12 cellular contexts compared by ENCODE assay signal in the genomic region with DNA sequence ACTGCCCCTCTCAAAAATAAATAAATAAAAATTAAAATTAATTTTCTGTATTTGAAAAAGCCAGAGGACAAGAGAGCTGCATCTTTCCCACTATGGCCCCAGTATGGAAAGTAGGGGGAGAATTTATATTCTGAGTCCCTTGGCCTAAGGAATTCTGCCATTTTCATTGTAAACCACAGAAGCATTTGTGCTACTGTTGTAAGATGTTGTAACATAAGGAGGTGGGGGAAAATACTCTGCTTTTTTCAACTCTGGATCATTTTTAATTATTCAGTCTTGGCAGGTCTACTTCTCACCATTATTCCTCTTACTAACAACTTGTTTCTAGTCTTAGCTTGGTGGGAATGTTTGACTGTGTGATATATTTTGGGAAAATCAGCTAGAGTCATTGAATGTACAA.
"Had no signal": no experiment of that assay in that cellular context is flagged by ENCODE, and none has a peak within 500 bp of the region (broad histone marks: within the 10 kb centered on the region; RNA-seq: fewer than 3 reads in every experiment).

No MANE protein-coding gene starts in this region.

- H3K36me3 Mint-ChIP-seq: activated CD8-positive, alpha-beta memory T cell treated with anti-CD3 and anti-CD28 coated beads, Interleukin-2, amount 10 ng/mL, durations not matched to agents 7 days and 5 days; activated naive CD4-positive, alpha-beta T cell treated with anti-CD3 and anti-CD28 coated beads, Interleukin-2, amount 50 U/mL, for 72 hours; neural progenitor cell; stimulated activated memory B cell treated with anti-CD40 and anti-IgM and Interleukin-4, amounts not matched to agents 10 μg/mL and 1 μg/mL and 100 μg/mL, for 72 hours had no signal

- H3K4me2 ChIP-seq: neural progenitor cell had no signal

- H3K9ac ChIP-seq: neural progenitor cell had no signal

- H3K27ac Mint-ChIP-seq: activated CD8-positive, alpha-beta memory T cell treated with anti-CD3 and anti-CD28 coated beads, Interleukin-2, amount 10 ng/mL, durations not matched to agents 7 days and 5 days; activated naive CD4-positive, alpha-beta T cell treated with anti-CD3 and anti-CD28 coated beads, Interleukin-2, amount 50 U/mL, for 72 hours; activated T-cell treated with anti-CD3 and anti-CD28 coated beads, Interleukin-2, amount 50 U/mL, for 24 hours; neural progenitor cell; stimulated activated memory B cell treated with anti-CD40 and anti-IgM and Interleukin-4, amounts not matched to agents 10 μg/mL and 1 μg/mL and 100 μg/mL, for 72 hours had no signal

- H3K36me3 ChIP-seq: brain microvascular endothelial cell, neural progenitor cell, pancreas had no signal

- H3K27me3 ChIP-seq: brain microvascular endothelial cell, neural progenitor cell, pancreas had no signal

- H3K4me3 ChIP-seq: neural progenitor cell, pancreas had no signal

- H3K4me1 ChIP-seq: pancreas had no signal

- H3K9me3 ChIP-seq: pancreas had no signal

- H3K4me3 Mint-ChIP-seq: activated CD8-positive, alpha-beta memory T cell treated with anti-CD3 and anti-CD28 coated beads, Interleukin-2, amount 10 ng/mL, durations not matched to agents 7 days and 5 days; activated T-cell treated with anti-CD3 and anti-CD28 coated beads, Interleukin-2, amount 50 U/mL, for 24 hours; neural progenitor cell; stimulated activated memory B cell treated with anti-CD40 and anti-IgM and Interleukin-4, amounts not matched to agents 10 μg/mL and 1 μg/mL and 100 μg/mL, for 72 hours had no signal

- ATAC-seq: activated CD4-positive, CD25-positive, alpha-beta regulatory T cell treated with anti-CD3 and anti-CD28 coated beads, Interleukin-2, amount 50 U/mL, for 24 hours; activated CD8-positive, alpha-beta memory T cell treated with anti-CD3 and anti-CD28 coated beads, Interleukin-2, amount 10 ng/mL, durations not matched to agents 7 days and 5 days; activated naive CD4-positive, alpha-beta T cell treated with anti-CD3 and anti-CD28 coated beads, Interleukin-2, amount 50 U/mL, for 72 hours; left lobe of liver; pancreas; stimulated activated memory B cell treated with anti-CD40 and anti-IgM and Interleukin-4, amounts not matched to agents 10 μg/mL and 1 μg/mL and 100 μg/mL, for 72 hours had no signal

- DNase-seq: activated CD4-positive, alpha-beta T cell treated with anti-CD3 and anti-CD28 coated beads, Interleukin-2, amount 50 U/mL, for 48 hours; activated CD8-positive, alpha-beta memory T cell treated with anti-CD3 and anti-CD28 coated beads, Interleukin-2, amount 10 ng/mL, durations not matched to agents 7 days and 5 days; activated effector memory CD4-positive, alpha-beta T cell treated with anti-CD3 and anti-CD28 coated beads, Interleukin-2, amount 50 U/mL, for 16 hours; activated T-cell treated with anti-CD3 and anti-CD28 coated beads, Interleukin-2, amount 50 U/mL, for 24 hours; pancreas; retina had no signal

- H3K9me3 Mint-ChIP-seq: activated naive CD4-positive, alpha-beta T cell treated with anti-CD3 and anti-CD28 coated beads, Interleukin-2, amount 50 U/mL, for 72 hours; activated T-cell treated with anti-CD3 and anti-CD28 coated beads, Interleukin-2, amount 50 U/mL, for 24 hours; neural progenitor cell; stimulated activated memory B cell treated with anti-CD40 and anti-IgM and Interleukin-4, amounts not matched to agents 10 μg/mL and 1 μg/mL and 100 μg/mL, for 72 hours had no signal

- H3K27ac ChIP-seq: brain microvascular endothelial cell, neural progenitor cell, pancreas had no signal
